In the genomic region with DNA sequence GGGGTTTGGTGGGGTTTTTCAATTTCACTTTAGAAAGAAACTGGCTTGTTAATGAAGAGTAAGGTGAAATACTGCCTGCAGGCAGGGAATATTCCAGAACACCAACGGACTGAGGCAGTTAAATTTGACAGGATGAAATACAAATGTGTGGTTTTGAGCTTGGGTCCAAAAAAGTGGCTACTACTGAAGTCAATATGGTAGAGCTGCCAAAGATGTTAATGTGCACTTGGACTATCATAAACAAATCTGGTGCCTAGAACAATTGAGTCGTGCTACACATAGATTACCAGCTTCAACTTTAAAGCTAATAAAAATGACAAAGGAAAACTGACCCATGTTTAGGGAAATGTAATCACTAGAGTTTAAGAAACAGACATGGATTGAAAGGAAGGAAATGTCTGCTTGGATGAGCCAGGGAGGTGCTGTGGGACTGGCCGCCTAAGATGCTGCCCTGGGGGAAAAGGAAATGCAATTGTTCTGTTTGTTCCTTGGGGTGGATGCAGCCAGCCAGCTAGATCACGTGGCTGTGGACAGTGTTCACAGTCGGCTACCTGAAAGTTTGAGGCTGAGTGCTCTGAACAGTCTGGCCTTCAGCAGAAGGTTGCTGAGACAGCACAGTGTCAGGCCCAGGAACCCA, we compare ENCODE assay signal across 17 cellular contexts. TPM values are rescaled to one million over a fixed set of nuclear protein-coding genes. Genes with fewer than 3 reads are reported as not detected.
A peak's percentile ranks its signal among the peaks of the same experiment; 100 is the strongest.
DNase-seq lines count a peak whose midpoint lies in the region; ATAC-seq, FAIRE-seq and TF ChIP-seq lines count a peak whose summit lies in the region.
"Had no signal": no experiment of that assay in that cellular context is flagged by ENCODE, and none has a peak within 500 bp of the region (broad histone marks: within the 10 kb centered on the region; RNA-seq: fewer than 3 reads in every experiment).

No MANE protein-coding gene starts in this region.

- no peak overlapping the region for H2BK20ac ChIP-seq in H1 (ENCODE audit: low read length)

- H3K27me3 Mint-ChIP-seq in activated CD8-positive, alpha-beta T cell treated with anti-CD3 and anti-CD28 coated beads for 36 hours = no peaks in the 10 kb centered on the region
- H3K27me3 Mint-ChIP-seq in activated CD8-positive, alpha-beta T cell treated with anti-CD3 and anti-CD28 coated beads, Interleukin-2, amount 10 ng/mL, durations not matched to agents 7 days and 5 days (ENCODE audit: low read depth) = no peaks in the 10 kb centered on the region
- H3K27me3 Mint-ChIP-seq in type B pancreatic cell = no peaks in the 10 kb centered on the region
- H3K27me3 Mint-ChIP-seq: activated B cell treated with CpG ODN at 0.5 μM for 24 hours had no signal

- no peak overlapping the region for H3K27ac ChIP-seq in H1 (ENCODE audit: low read depth, low read length)
- H3K27ac ChIP-seq: thyroid gland had no signal

- H3K14ac ChIP-seq in H1 (ENCODE audit: insufficient read length) = no peak overlapping the region

- no peak overlapping the region for H2BK5ac ChIP-seq in H1 (ENCODE audit: low read depth, low read length)

- no peak overlapping the region for H3K9ac ChIP-seq in H1 (replicated peaks in 1 of 4; ENCODE audit: extremely low read depth in 1 of 4, low read depth in 3 of 4, low read length in 3 of 4)

- H4K8ac ChIP-seq in H1 (ENCODE audit: extremely low read depth, insufficient read depth, low read length) = no peak overlapping the region

- 91% methylated on average over 5 of the region's 5 CpGs; no CpG with 5 or more reads in 1 of the 2 experiments for WGBS in H1 (ENCODE audit: extremely low coverage in 1 of 2, insufficient coverage in 1 of 2, insufficient read length in 1 of 2, insufficient replicate concordance in 2 of 2, low coverage in 1 of 2, low lambda C conversion rate in 2 of 2, missing lambda C conversion rate in 1 of 2), 2 experiments

- no peaks in the 10 kb centered on the region for H3K23me2 ChIP-seq in H1 (ENCODE audit: low read depth, low read length)

- peaks cover 0 to 8% (median 5%) of the 10 kb centered on the region in 4 experiments; a peak in 5 of 7 replicates for H3K4me1 ChIP-seq in H1 (replicated peaks in 1 of 4; ENCODE audit: control insufficient read depth in 3 of 4, insufficient read depth in 4 of 4, low read length in 3 of 4)

- H3K56ac ChIP-seq in H1 (replicated peaks; ENCODE audit: insufficient read length, low read depth, low read length) = no peak overlapping the region

- POLR2A ChIA-PET in activated CD8-positive, alpha-beta T cell treated with anti-CD3 and anti-CD28 coated beads for 36 hours (lab: Charles Lee) = no interaction called here
- POLR2A ChIA-PET in activated CD8-positive, alpha-beta T cell treated with anti-CD3 and anti-CD28 coated beads, Interleukin-2, amount 10 ng/mL, durations not matched to agents 7 days and 5 days (lab: Charles Lee) = no interaction called here
- POLR2A ChIA-PET in H1 (lab: Charles Lee; ENCODE audit: partially characterized antibody) = no interaction called here

- no peak overlapping the region for H2AFZ ChIP-seq in H1 (ENCODE audit: low read length)

- no peak for DNase-seq in activated CD8-positive, alpha-beta T cell treated with anti-CD3 and anti-CD28 coated beads for 36 hours
- DNase-seq in activated CD8-positive, alpha-beta T cell treated with anti-CD3 and anti-CD28 coated beads, Interleukin-2, amount 10 ng/mL, durations not matched to agents 7 days and 5 days = no peak
- DNase-seq in H1 (ENCODE audit: low read depth in 1 of 2, low spot score in 2 of 2) (no peak), left kidney (ENCODE audit: low read depth, low spot score) (peak; percentile 34), type B pancreatic cell (ENCODE audit: extremely low spot score, unreplicated experiment) (no peak), RKO (ENCODE audit: low spot score) (no peak), OCI-M1 (lab: John Stamatoyannopoulos, UW) (no peak), HPDE6-E6E7 (ENCODE audit: extremely low spot score) (no peak)
- DNase-seq: 8988T; activated B cell treated with CpG ODN at 0.5 μM for 24 hours; amniotic stem cell; effector memory CD4-positive, alpha-beta T cell; NCI-H1694 treated with DMSO at 0.1 percent for 48 hours; NCI-H69 had no signal

- TF ChIP-seq POLR2A in H1 (IDR thresholded peaks at IDR 0.05; ENCODE audit: control extremely low read depth in 1 of 2, low read depth in 2 of 2, low read length in 2 of 2) = no peak

- no peaks in the 10 kb centered on the region for H3K79me2 ChIP-seq in H1 (ENCODE audit: control insufficient read depth in 1 of 2, insufficient read depth in 2 of 2, low read length in 2 of 2)

- peaks cover 7% of the 10 kb centered on the region for H3K36me3 Mint-ChIP-seq in activated CD8-positive, alpha-beta T cell treated with anti-CD3 and anti-CD28 coated beads for 36 hours (ENCODE audit: low read depth)
- H3K36me3 Mint-ChIP-seq in activated CD8-positive, alpha-beta T cell treated with anti-CD3 and anti-CD28 coated beads, Interleukin-2, amount 10 ng/mL, durations not matched to agents 7 days and 5 days (ENCODE audit: low read depth) = no peaks in the 10 kb centered on the region
- H3K36me3 Mint-ChIP-seq in type B pancreatic cell = peaks cover 28% of the 10 kb centered on the region

- H2BK12ac ChIP-seq in H1 (ENCODE audit: low read depth, low read length) = no peak overlapping the region

- no peaks in the 10 kb centered on the region for H3K9me3 ChIP-seq in H1 (ENCODE audit: insufficient read depth in 2 of 2, low read depth in 1 of 2, low read length in 1 of 2)
- H3K9me3 ChIP-seq: thyroid gland had no signal

- no peak overlapping the region for H3K23ac ChIP-seq in H1 (ENCODE audit: insufficient read length)

- peak overlapping the region; percentile 49 for H3K27ac Mint-ChIP-seq in activated CD8-positive, alpha-beta T cell treated with anti-CD3 and anti-CD28 coated beads for 36 hours
- no peak overlapping the region for H3K27ac Mint-ChIP-seq in activated CD8-positive, alpha-beta T cell treated with anti-CD3 and anti-CD28 coated beads, Interleukin-2, amount 10 ng/mL, durations not matched to agents 7 days and 5 days
- peak overlapping the region; percentile 2 for H3K27ac Mint-ChIP-seq in type B pancreatic cell
- H3K27ac Mint-ChIP-seq: activated B cell treated with CpG ODN at 0.5 μM for 24 hours had no signal

- 0 out of 2 replicates have a peak overlapping the region, but pooled peaks have one; percentile 56 for H3K18ac ChIP-seq in H1 (ENCODE audit: extremely low read depth, low read length)

- H3K4me3 ChIP-seq in H1 (ENCODE audit: extremely low read depth in 1 of 4, insufficient read depth in 2 of 4, low read depth in 3 of 4, low read length in 4 of 4) = no peak overlapping the region
- H3K4me3 ChIP-seq: skin epidermis, thyroid gland had no signal

- CTCF ChIA-PET in activated CD8-positive, alpha-beta T cell treated with anti-CD3 and anti-CD28 coated beads for 36 hours (lab: Charles Lee) = no interaction called here
- CTCF ChIA-PET in activated CD8-positive, alpha-beta T cell treated with anti-CD3 and anti-CD28 coated beads, Interleukin-2, amount 10 ng/mL, durations not matched to agents 7 days and 5 days (lab: Charles Lee) = no interaction called here
- CTCF ChIA-PET in H1 (lab: Charles Lee; ENCODE audit: partially characterized antibody) = interaction anchor here (1.2 to 2.1 kb wide), 2 partner anchors 14 to 87 kb away, joined by 3 to 7 read pairs; no protein-coding TSS in a partner anchor

- no peak overlapping the region for H2BK15ac ChIP-seq in H1 (ENCODE audit: low read length)

- peak overlapping the region; percentile 46; the same call in 1 of the 2 replicates for H2AK5ac ChIP-seq in H1 (ENCODE audit: low read depth, low read length)

- no peak overlapping the region for H3K4me3 Mint-ChIP-seq in activated CD8-positive, alpha-beta T cell treated with anti-CD3 and anti-CD28 coated beads for 36 hours
- no peak overlapping the region for H3K4me3 Mint-ChIP-seq in activated CD8-positive, alpha-beta T cell treated with anti-CD3 and anti-CD28 coated beads, Interleukin-2, amount 10 ng/mL, durations not matched to agents 7 days and 5 days
- H3K4me3 Mint-ChIP-seq in type B pancreatic cell = no peak overlapping the region
- H3K4me3 Mint-ChIP-seq: activated B cell treated with CpG ODN at 0.5 μM for 24 hours had no signal

- H3K79me1 ChIP-seq in H1 (ENCODE audit: low read depth, low read length) = no peaks in the 10 kb centered on the region; the same call in 1 of the 2 replicates

- H2BK120ac ChIP-seq in H1 (replicated peaks; ENCODE audit: low read depth, low read length) = no peak overlapping the region

- H3K27me3 ChIP-seq in H1 (replicated peaks in 1 of 4; ENCODE audit: control insufficient read depth in 3 of 4, extremely low read depth in 1 of 4, insufficient read depth in 3 of 4, low read length in 3 of 4) = no peaks in the 10 kb centered on the region
- H3K27me3 ChIP-seq: thyroid gland had no signal

- intact Hi-C loops in activated CD8-positive, alpha-beta T cell treated with anti-CD3 and anti-CD28 coated beads for 36 hours (cut with micrococcal nuclease) = no loop called here

- no peak for TF ChIP-seq RAD21 in H1 (IDR thresholded peaks at IDR 0.05 in 1 of 2, conservative IDR thresholded peaks at IDR 0.05 in 1 of 2; ENCODE audit: low read depth in 2 of 2, low read length in 2 of 2)

- H3K4ac ChIP-seq in H1 (replicated peaks; ENCODE audit: insufficient read length, low read depth, low read length) = no peak overlapping the region

- no peak for ATAC-seq in activated CD8-positive, alpha-beta T cell treated with anti-CD3 and anti-CD28 coated beads for 36 hours
- ATAC-seq in activated CD8-positive, alpha-beta T cell treated with anti-CD3 and anti-CD28 coated beads, Interleukin-2, amount 10 ng/mL, durations not matched to agents 7 days and 5 days = no peak

- no peak overlapping the region for H3K4me2 ChIP-seq in H1 (ENCODE audit: insufficient read depth in 1 of 2, low read depth in 2 of 2, low read length in 2 of 2)

- H4K91ac ChIP-seq in H1 (replicated peaks; ENCODE audit: insufficient read length, low read length) = no peak overlapping the region

- H3K9me3 Mint-ChIP-seq in activated CD8-positive, alpha-beta T cell treated with anti-CD3 and anti-CD28 coated beads for 36 hours = no peaks in the 10 kb centered on the region
- H3K9me3 Mint-ChIP-seq in activated CD8-positive, alpha-beta T cell treated with anti-CD3 and anti-CD28 coated beads, Interleukin-2, amount 10 ng/mL, durations not matched to agents 7 days and 5 days (ENCODE audit: insufficient read depth) = no peaks in the 10 kb centered on the region
- no peaks in the 10 kb centered on the region for H3K9me3 Mint-ChIP-seq in type B pancreatic cell
- H3K9me3 Mint-ChIP-seq: activated B cell treated with CpG ODN at 0.5 μM for 24 hours had no signal

- H3K36me3 ChIP-seq in H1 (ENCODE audit: control insufficient read depth in 2 of 4, insufficient read depth in 4 of 4, low read length in 3 of 4) = peaks cover 0 to 2% (median under 1%) of the 10 kb centered on the region in 4 experiments; a peak in 3 of 8 replicates

- no peak for TF ChIP-seq EP300 in H1 (IDR thresholded peaks at IDR 0.05; ENCODE audit: borderline replicate concordance in 1 of 2, low read depth in 2 of 2, low read length in 2 of 2)

- no peak for TF ChIP-seq CTCF in activated CD8-positive, alpha-beta T cell treated with anti-CD3 and anti-CD28 coated beads for 36 hours (IDR thresholded peaks at IDR 0.05)
- TF ChIP-seq CTCF in H1 (IDR thresholded peaks at IDR 0.05; ENCODE audit: control extremely low read depth in 1 of 3, insufficient read depth in 1 of 3, low read depth in 1 of 3, low read length in 3 of 3) (no peak), type B pancreatic cell (conservative IDR thresholded peaks at IDR 0.05) (no peak)

- no peak overlapping the region for H4K5ac ChIP-seq in H1 (ENCODE audit: insufficient read length, low read depth, low read length)

- H3K4me1 Mint-ChIP-seq in activated CD8-positive, alpha-beta T cell treated with anti-CD3 and anti-CD28 coated beads for 36 hours (ENCODE audit: low read depth) = peaks cover 8% of the 10 kb centered on the region
- H3K4me1 Mint-ChIP-seq in activated CD8-positive, alpha-beta T cell treated with anti-CD3 and anti-CD28 coated beads, Interleukin-2, amount 10 ng/mL, durations not matched to agents 7 days and 5 days (ENCODE audit: low read depth) = no peaks in the 10 kb centered on the region
- peaks cover 33% of the 10 kb centered on the region for H3K4me1 Mint-ChIP-seq in type B pancreatic cell (ENCODE audit: unreplicated experiment)

- no peak for FAIRE-seq in H1 (lab: Jason Lieb, UNC)
- FAIRE-seq: GM12891 had no signal

- H4K20me1 ChIP-seq in H1 (replicated peaks in 1 of 2; ENCODE audit: control insufficient read depth in 1 of 2, insufficient read depth in 2 of 2, low read length in 2 of 2) = no peaks in the 10 kb centered on the region

RNA-seq across cellular contexts. Expression of gene CYB5A, which starts 36.6 kb away (rescaled TPM):
- total RNA-seq in activated CD8-positive, alpha-beta T cell treated with anti-CD3 and anti-CD28 coated beads for 36 hours = 10 to 100 TPM; 60.2 to 62.4 TPM
- 10 to 100 TPM; 28.7 to 31.3 TPM for total RNA-seq in activated CD8-positive, alpha-beta T cell treated with anti-CD3 and anti-CD28 coated beads, Interleukin-2, amount 10 ng/mL, durations not matched to agents 7 days and 5 days
- 153 and 154 TPM in 2 replicates for total RNA-seq in H1 (2021; fragmentation: NEBNext Ultra II Directional; extraction: Animal tissue kit (Norgen Biotek cat#: 25700))
- 186 and 195 TPM in 2 replicates for polyA plus RNA-seq in H1 (2011; rRNA removed)
- 277 TPM for polyA plus RNA-seq in H1 (2011; cell fraction: cytosol; rRNA removed)
- 76.0 TPM for polyA plus RNA-seq in H1 (2011; cell fraction: nucleus; rRNA removed)
- 131 to 163 TPM (median 150 TPM) in 4 replicates for polyA plus RNA-seq in H1 (2012, experiment 1 of 2)
- 107 TPM for polyA plus RNA-seq in H1 (2012, experiment 2 of 2)
- 120 TPM for polyA plus RNA-seq in H1 (2013, experiment 1 of 2)
- polyA plus RNA-seq in H1 (2013, experiment 2 of 2) = 122 TPM
- 48.1 and 64.5 TPM in 2 replicates for polyA minus RNA-seq in H1 (2011; rRNA and poly(A)+ RNA removed)
- polyA minus RNA-seq in H1 (2011; cell fraction: cytosol; rRNA and poly(A)+ RNA removed) = 59.4 TPM
- 36.3 TPM for polyA minus RNA-seq in H1 (2011; cell fraction: nucleus; rRNA and poly(A)+ RNA removed)
- total RNA-seq in type B pancreatic cell (ENCODE audit: low replicate concordance) = 74.9 and 101 TPM in 2 replicates
